Comparison of ENCODE assay signal across 25 cellular contexts in the genomic region with DNA sequence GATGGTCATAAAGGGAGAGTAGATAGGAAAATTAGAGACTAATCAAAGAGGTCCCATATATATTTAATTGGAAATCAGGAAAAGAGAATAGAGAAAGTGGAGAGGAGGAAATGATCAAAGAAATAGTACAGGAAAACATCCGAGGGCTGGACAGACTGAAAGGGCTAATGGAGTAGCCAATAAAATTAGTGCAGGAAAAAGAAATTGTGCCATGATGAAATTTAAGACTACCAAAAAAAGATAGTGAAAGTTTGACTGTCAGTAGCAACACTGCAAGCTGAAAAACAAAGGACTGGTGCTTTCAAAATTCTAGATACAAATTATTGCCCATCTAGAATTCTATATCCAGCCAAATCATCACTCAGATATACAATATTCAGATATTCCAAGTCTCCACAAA. TPM values are rescaled to one million over a fixed set of nuclear protein-coding genes. Genes with fewer than 3 reads are reported as not detected.
DNase-seq lines count a peak whose midpoint lies in the region; ATAC-seq and TF ChIP-seq lines count a peak whose summit lies in the region.
"Had no signal": no experiment of that assay in that cellular context is flagged by ENCODE, and none has a peak within 500 bp of the region (broad histone marks: within the 10 kb centered on the region; RNA-seq: fewer than 3 reads in every experiment).

No MANE protein-coding gene starts in this region.

- H3K27me3 ChIP-seq in neuronal stem cell (ENCODE audit: control insufficient read depth in 3 of 3, insufficient read depth in 3 of 3, low read depth in 1 of 3, low read length in 3 of 3) = no peaks in the 10 kb centered on the region
- no peaks in the 10 kb centered on the region for H3K27me3 ChIP-seq in neural progenitor cell
- H3K27me3 ChIP-seq in CD8-positive, alpha-beta T cell (ENCODE audit: insufficient read depth, low read length) = no peaks in the 10 kb centered on the region

- no peak overlapping the region for H4K8ac ChIP-seq in neuronal stem cell (ENCODE audit: low read depth, low read length)

- H2AFZ ChIP-seq in neuronal stem cell (ENCODE audit: low read length) = peak overlapping the region; percentile 69
- H2AFZ ChIP-seq in neural progenitor cell (replicated peaks) = no peak overlapping the region
- H2AFZ ChIP-seq: GM23338 had no signal

- H3F3A ChIP-seq in neural progenitor cell (ENCODE audit: low read depth) = no peaks in the 10 kb centered on the region

- H2BK12ac ChIP-seq in neuronal stem cell (ENCODE audit: low read length) = no peak overlapping the region

- intact Hi-C loops in CD8-positive, alpha-beta T cell (cut with DNase I, micrococcal nuclease) = no loop called here

- H4K20me1 ChIP-seq in neural progenitor cell (ENCODE audit: low read depth) = no peaks in the 10 kb centered on the region

- no peak for DNase-seq in activated T-cell treated with anti-CD3 and anti-CD28 coated beads, Interleukin-2, amount 50 U/mL, for 72 hours
- no peak for DNase-seq in activated T-cell treated with anti-CD3 and anti-CD28 coated beads, Interleukin-2, amount 50 U/mL, for 4 hours
- DNase-seq in dermis microvascular lymphatic vessel endothelial cell (ENCODE audit: low read depth in 2 of 2) = peak; percentile 5 to 75
- DNase-seq in fibroblast of pulmonary artery (ENCODE audit: low read depth) = peak; percentile 7
- DNase-seq in neuronal stem cell (ENCODE audit: low spot score) = no peak
- DNase-seq in neural progenitor cell (ENCODE audit: low spot score) = no peak
- no peak for DNase-seq in CD8-positive, alpha-beta T cell
- no peak for DNase-seq in CD1c-positive myeloid dendritic cell (ENCODE audit: extremely low spot score)
- DNase-seq: 8988T; C1 segment of cervical spinal cord; Calu3; CD4-positive, CD25-positive, alpha-beta regulatory T cell; CD8-positive, alpha-beta memory T cell; COR-L47; DMS53; DMS79 treated with DMSO at 0.1 percent for 48 hours; GF-D8; H9 had no signal

- CTCF ChIA-PET in CD8-positive, alpha-beta T cell (lab: Charles Lee) = no interaction called here

- no peak overlapping the region for H3K4me2 ChIP-seq in neuronal stem cell (ENCODE audit: insufficient read depth, low read length, poor library complexity, severe bottlenecking)
- no peak overlapping the region for H3K4me2 ChIP-seq in neural progenitor cell
- H3K4me2 ChIP-seq: A549, GM23338 had no signal

- H4K91ac ChIP-seq in neuronal stem cell (ENCODE audit: low read depth, low read length, poor library complexity) = no peak overlapping the region

- WGBS in neuronal stem cell (ENCODE audit: extremely low coverage in 2 of 2, insufficient read length in 2 of 2, insufficient replicate concordance in 1 of 2), 2 donors = no CpG with 5 or more reads among the region's 1 CpG

- POLR2A ChIA-PET in CD8-positive, alpha-beta T cell (lab: Charles Lee) = no interaction called here

- H3K4me1 Mint-ChIP-seq in activated T-cell treated with anti-CD3 and anti-CD28 coated beads, Interleukin-2, amount 50 U/mL, for 72 hours (ENCODE audit: low read depth) = peaks cover 18% of the 10 kb centered on the region
- H3K4me1 Mint-ChIP-seq in activated T-cell treated with anti-CD3 and anti-CD28 coated beads, Interleukin-2, amount 50 U/mL, for 4 hours (ENCODE audit: low read depth) = no peaks in the 10 kb centered on the region
- H3K4me1 Mint-ChIP-seq in neural progenitor cell = no peaks in the 10 kb centered on the region
- no peaks in the 10 kb centered on the region for H3K4me1 Mint-ChIP-seq in CD8-positive, alpha-beta T cell (ENCODE audit: low read depth)
- H3K4me1 Mint-ChIP-seq: CD4-positive, CD25-positive, alpha-beta regulatory T cell; CD8-positive, alpha-beta memory T cell; GM23338; H9 had no signal

- no peak overlapping the region for H3K4me3 ChIP-seq in fibroblast of pulmonary artery (replicated peaks; ENCODE audit: low read depth, low read length)
- no peak overlapping the region for H3K4me3 ChIP-seq in neuronal stem cell (ENCODE audit: low read length in 2 of 2)
- H3K4me3 ChIP-seq in neural progenitor cell = no peak overlapping the region
- no peak overlapping the region for H3K4me3 ChIP-seq in CD8-positive, alpha-beta T cell (ENCODE audit: low read depth, low read length)
- H3K4me3 ChIP-seq: A549, GM23338 had no signal

- H2AK5ac ChIP-seq in neuronal stem cell (ENCODE audit: low read depth, low read length) = no peak overlapping the region

- H3K79me2 ChIP-seq in neural progenitor cell (ENCODE audit: low read depth) = no peaks in the 10 kb centered on the region

- no peak overlapping the region for H3K4ac ChIP-seq in neuronal stem cell (ENCODE audit: low read length)

- H3K9me3 ChIP-seq in neuronal stem cell (replicated peaks in 1 of 2; ENCODE audit: control insufficient read depth in 2 of 2, insufficient read depth in 1 of 2, low read depth in 1 of 2, low read length in 2 of 2) (no peaks in the 10 kb centered on the region), neural progenitor cell (ENCODE audit: low read depth) (no peaks in the 10 kb centered on the region)
- H3K9me3 ChIP-seq in CD8-positive, alpha-beta T cell (ENCODE audit: low read length) = no peaks in the 10 kb centered on the region

- no peak for TF ChIP-seq CTCF in fibroblast of pulmonary artery (IDR thresholded peaks at IDR 0.05; ENCODE audit: low read length, missing control alignments)
- no peak for TF ChIP-seq CTCF in neural progenitor cell (IDR thresholded peaks at IDR 0.05)
- no peak for TF ChIP-seq CTCF in CD8-positive, alpha-beta T cell (IDR thresholded peaks at IDR 0.05)

- H3K27ac Mint-ChIP-seq in activated T-cell treated with anti-CD3 and anti-CD28 coated beads, Interleukin-2, amount 50 U/mL, for 72 hours = peak overlapping the region; percentile 6
- no peak overlapping the region for H3K27ac Mint-ChIP-seq in neural progenitor cell
- no peak overlapping the region for H3K27ac Mint-ChIP-seq in CD8-positive, alpha-beta T cell
- H3K27ac Mint-ChIP-seq: CD4-positive, CD25-positive, alpha-beta regulatory T cell; CD8-positive, alpha-beta memory T cell; GM23338; H9 had no signal

- no peak overlapping the region for H2BK15ac ChIP-seq in neuronal stem cell (ENCODE audit: low read length)

- H3K9me3 Mint-ChIP-seq in activated T-cell treated with anti-CD3 and anti-CD28 coated beads, Interleukin-2, amount 50 U/mL, for 72 hours = peaks cover 0 to 3% of the 10 kb centered on the region in 2 donors
- peaks cover 3% of the 10 kb centered on the region for H3K9me3 Mint-ChIP-seq in activated T-cell treated with anti-CD3 and anti-CD28 coated beads, Interleukin-2, amount 50 U/mL, for 4 hours
- H3K9me3 Mint-ChIP-seq in neural progenitor cell = no peaks in the 10 kb centered on the region
- no peaks in the 10 kb centered on the region for H3K9me3 Mint-ChIP-seq in CD8-positive, alpha-beta T cell
- H3K9me3 Mint-ChIP-seq: CD8-positive, alpha-beta memory T cell had no signal

- peaks cover 10% of the 10 kb centered on the region for H3K27me3 Mint-ChIP-seq in activated T-cell treated with anti-CD3 and anti-CD28 coated beads, Interleukin-2, amount 50 U/mL, for 72 hours (ENCODE audit: low read depth)
- peaks cover 4% of the 10 kb centered on the region for H3K27me3 Mint-ChIP-seq in activated T-cell treated with anti-CD3 and anti-CD28 coated beads, Interleukin-2, amount 50 U/mL, for 4 hours (ENCODE audit: low read depth)
- no peaks in the 10 kb centered on the region for H3K27me3 Mint-ChIP-seq in neural progenitor cell (ENCODE audit: insufficient read depth, low read depth)
- no peaks in the 10 kb centered on the region for H3K27me3 Mint-ChIP-seq in CD8-positive, alpha-beta T cell (ENCODE audit: low read depth)
- H3K27me3 Mint-ChIP-seq: CD8-positive, alpha-beta memory T cell had no signal

- no peak overlapping the region for H3K9ac ChIP-seq in neuronal stem cell (ENCODE audit: low read depth, low read length, poor library complexity)
- H3K9ac ChIP-seq in neural progenitor cell = no peak overlapping the region

- no peaks in the 10 kb centered on the region for H3K79me1 ChIP-seq in neuronal stem cell (ENCODE audit: low read depth, low read length)

- H3K23ac ChIP-seq in neuronal stem cell (ENCODE audit: low read depth, low read length, poor library complexity) = no peak overlapping the region

- H3K4me3 Mint-ChIP-seq in activated T-cell treated with anti-CD3 and anti-CD28 coated beads, Interleukin-2, amount 50 U/mL, for 72 hours = no peak overlapping the region
- no peak overlapping the region for H3K4me3 Mint-ChIP-seq in activated T-cell treated with anti-CD3 and anti-CD28 coated beads, Interleukin-2, amount 50 U/mL, for 4 hours
- no peak overlapping the region for H3K4me3 Mint-ChIP-seq in neural progenitor cell
- no peak overlapping the region for H3K4me3 Mint-ChIP-seq in CD8-positive, alpha-beta T cell
- H3K4me3 Mint-ChIP-seq: CD4-positive, CD25-positive, alpha-beta regulatory T cell; CD8-positive, alpha-beta memory T cell; GM23338; H9 had no signal

- H3K36me3 Mint-ChIP-seq in activated T-cell treated with anti-CD3 and anti-CD28 coated beads, Interleukin-2, amount 50 U/mL, for 72 hours (ENCODE audit: insufficient read depth in 2 of 2) = peaks cover 2 to 7% of the 10 kb centered on the region in 2 donors
- no peaks in the 10 kb centered on the region for H3K36me3 Mint-ChIP-seq in activated T-cell treated with anti-CD3 and anti-CD28 coated beads, Interleukin-2, amount 50 U/mL, for 4 hours (ENCODE audit: insufficient read depth)
- no peaks in the 10 kb centered on the region for H3K36me3 Mint-ChIP-seq in neural progenitor cell
- H3K36me3 Mint-ChIP-seq in CD8-positive, alpha-beta T cell = no peaks in the 10 kb centered on the region
- H3K36me3 Mint-ChIP-seq: CD4-positive, CD25-positive, alpha-beta regulatory T cell; CD8-positive, alpha-beta memory T cell had no signal

- no peak overlapping the region for H3K14ac ChIP-seq in neuronal stem cell (ENCODE audit: low read length)

- ATAC-seq in activated T-cell treated with anti-CD3 and anti-CD28 coated beads, Interleukin-2, amount 50 U/mL, for 72 hours (replicated peaks in 1 of 2) = no peak
- no peak for ATAC-seq in activated T-cell treated with anti-CD3 and anti-CD28 coated beads, Interleukin-2, amount 50 U/mL, for 4 hours
- no peak for ATAC-seq in CD8-positive, alpha-beta T cell
- ATAC-seq: A549, GM23338, HCT116 had no signal

- H3K27ac ChIP-seq in neuronal stem cell (replicated peaks; ENCODE audit: low read length) (no peak overlapping the region), neural progenitor cell (no peak overlapping the region)
- no peak overlapping the region for H3K27ac ChIP-seq in CD8-positive, alpha-beta T cell (ENCODE audit: low read depth, low read length)
- H3K27ac ChIP-seq: A549 had no signal

- H2BK5ac ChIP-seq in neuronal stem cell (ENCODE audit: low read length) = no peak overlapping the region

- H3K18ac ChIP-seq in neuronal stem cell (ENCODE audit: low read length) = no peak overlapping the region

- H2BK120ac ChIP-seq in neuronal stem cell (ENCODE audit: low read depth, low read length) = no peak overlapping the region

- peaks cover 2% of the 10 kb centered on the region in 2 donors for H3K4me1 ChIP-seq in neuronal stem cell (ENCODE audit: control insufficient read depth in 2 of 2, insufficient read depth in 1 of 2, low read depth in 1 of 2, low read length in 2 of 2)
- H3K4me1 ChIP-seq in neural progenitor cell = no peaks in the 10 kb centered on the region
- no peaks in the 10 kb centered on the region for H3K4me1 ChIP-seq in CD8-positive, alpha-beta T cell (ENCODE audit: insufficient read depth, low read length)
- H3K4me1 ChIP-seq: A549 had no signal

- no peaks in the 10 kb centered on the region for H3K36me3 ChIP-seq in neuronal stem cell (replicated peaks in 1 of 2; ENCODE audit: control insufficient read depth in 2 of 2, insufficient read depth in 2 of 2, low read length in 2 of 2)
- no peaks in the 10 kb centered on the region for H3K36me3 ChIP-seq in neural progenitor cell
- no peaks in the 10 kb centered on the region for H3K36me3 ChIP-seq in CD8-positive, alpha-beta T cell (ENCODE audit: insufficient read depth, low read length)

RNA-seq across cellular contexts. Expression of a gene that starts 36.3 kb away (rescaled TPM):
- 10 to 100 TPM; 27.6 to 33.5 TPM for total RNA-seq in activated T-cell treated with anti-CD3 and anti-CD28 coated beads, Interleukin-2, amount 50 U/mL, for 72 hours
- total RNA-seq in activated T-cell treated with anti-CD3 and anti-CD28 coated beads, Interleukin-2, amount 50 U/mL, for 4 hours = 10 to 100 TPM in 2 of 3 donors, 1 to 10 TPM in 1; 7.2 to 15.0 (median 14.4) TPM
- total RNA-seq in dermis microvascular lymphatic vessel endothelial cell (3.6 and 3.7 TPM in 2 replicates), neural progenitor cell (ENCODE audit: low replicate concordance) (2.1 and 3.8 TPM in 2 replicates)
- polyA plus RNA-seq in neuronal stem cell (2013, experiment 1 of 2) = 2.2 TPM
- 2.0 TPM for polyA plus RNA-seq in neuronal stem cell (2013, experiment 2 of 2)
- total RNA-seq in CD8-positive, alpha-beta T cell = under 1 TPM; 0.33 to 0.39 TPM
- total RNA-seq: G401, H4 had no signal

RNA-seq across cellular contexts. Expression of a gene that starts 47.2 kb away (rescaled TPM):
- 1 to 10 TPM; 1.1 to 1.7 TPM for total RNA-seq in activated T-cell treated with anti-CD3 and anti-CD28 coated beads, Interleukin-2, amount 50 U/mL, for 72 hours
- total RNA-seq in activated T-cell treated with anti-CD3 and anti-CD28 coated beads, Interleukin-2, amount 50 U/mL, for 4 hours = 1 to 10 TPM in 1 of 3 donors, under 1 TPM in 2; 0.29 to 1.5 (median 0.71) TPM
- total RNA-seq in dermis microvascular lymphatic vessel endothelial cell (not detected in 2 replicates), neural progenitor cell (ENCODE audit: low replicate concordance) (0.62 TPM in 1 of 2 replicates, not detected in the other)
- polyA plus RNA-seq in neuronal stem cell (2013, experiment 1 of 2) = 0.22 TPM
- polyA plus RNA-seq in neuronal stem cell (2013, experiment 2 of 2) = 0.26 TPM
- not detected for total RNA-seq in CD8-positive, alpha-beta T cell
- total RNA-seq: Calu3, Daoy, G401, GM23338, H4, H9 had no signal
- polyA plus RNA-seq: BJ; CD4-positive, CD25-positive, alpha-beta regulatory T cell; CD8-positive, alpha-beta memory T cell; GM23338 had no signal

Comparison
In these comparisons a context has a peak if more than half of its experiments do, and no peak if none do; other contexts are left out.
1. DNase-seq: peak in dermis microvascular lymphatic vessel endothelial cell (2 of 2) and fibroblast of pulmonary artery (single experiment); none in activated T-cell treated with anti-CD3 and anti-CD28 coated beads, Interleukin-2, amount 50 U/mL, for 72 hours (0 of 2), activated T-cell treated with anti-CD3 and anti-CD28 coated beads, Interleukin-2, amount 50 U/mL, for 4 hours (single experiment), neuronal stem cell (single experiment), neural progenitor cell (single experiment), CD8-positive, alpha-beta T cell (0 of 7) and CD1c-positive myeloid dendritic cell (single experiment).